In genomic region chr19:40228371-40228770, GRCh38 we compare ENCODE assay signal across 35 cellular contexts. TPM values are rescaled to one million over a fixed set of nuclear protein-coding genes. Genes with fewer than 3 reads are reported as not detected.
"Had no signal": no experiment of that assay in that cellular context is flagged by ENCODE, and none has a peak within 500 bp of the region (broad histone marks: within the 10 kb centered on the region; RNA-seq: fewer than 3 reads in every experiment).

No MANE protein-coding gene starts in this region.

- H3K36me3 ChIP-seq: breast epithelium, cardiac muscle cell, colonic mucosa had no signal

- H3K36me3 Mint-ChIP-seq: activated naive CD4-positive, alpha-beta T cell treated with anti-CD3 and anti-CD28 coated beads, Interleukin-2, amount 10 ng/mL, durations not matched to agents 7 days and 5 days; brain; WTC11 had no signal

- FAIRE-seq: TTC549 had no signal

- H3K9me3 Mint-ChIP-seq: activated CD8-positive, alpha-beta T cell treated with anti-CD3 and anti-CD28 coated beads for 36 hours; activated naive CD4-positive, alpha-beta T cell treated with anti-CD3 and anti-CD28 coated beads, Interleukin-2, amount 10 ng/mL, durations not matched to agents 7 days and 5 days; activated naive CD4-positive, alpha-beta T cell treated with anti-CD3 and anti-CD28 coated beads, Interleukin-2, amount 50 U/mL, for 72 hours; activated naive CD8-positive, alpha-beta T cell treated with anti-CD3 and anti-CD28 coated beads, Interleukin-2, amount 50 U/mL, for 24 hours; activated T-cell treated with anti-CD3 and anti-CD28 coated beads, Interleukin-2, amount 50 U/mL, for 4 hours; brain; endodermal cell; WTC11 had no signal

- ATAC-seq: activated CD8-positive, alpha-beta T cell treated with anti-CD3 and anti-CD28 coated beads for 36 hours; activated naive CD4-positive, alpha-beta T cell treated with anti-CD3 and anti-CD28 coated beads, Interleukin-2, amount 50 U/mL, for 72 hours; activated naive CD8-positive, alpha-beta T cell treated with anti-CD3 and anti-CD28 coated beads, Interleukin-2, amount 50 U/mL, for 24 hours; activated T-cell treated with anti-CD3 and anti-CD28 coated beads, Interleukin-2, amount 50 U/mL, for 4 hours; foreskin keratinocyte; gastrocnemius medialis; heart left ventricle; WTC11 had no signal

- H3K27ac Mint-ChIP-seq: activated CD8-positive, alpha-beta T cell treated with anti-CD3 and anti-CD28 coated beads for 36 hours; activated naive CD4-positive, alpha-beta T cell treated with anti-CD3 and anti-CD28 coated beads, Interleukin-2, amount 10 ng/mL, durations not matched to agents 7 days and 5 days; endodermal cell; WTC11 had no signal

- H3K4me1 ChIP-seq: foreskin keratinocyte had no signal

- H3K9me3 ChIP-seq: adrenal gland, breast epithelium, colonic mucosa, esophagus muscularis mucosa, gastrocnemius medialis, heart left ventricle had no signal

- H3K27ac ChIP-seq: breast epithelium, cardiac muscle cell, colonic mucosa, dorsolateral prefrontal cortex, esophagus muscularis mucosa, foreskin keratinocyte, gastrocnemius medialis, heart left ventricle, VCaP had no signal

- DNase-seq: activated CD4-positive, alpha-beta T cell treated with anti-CD3 and anti-CD28 coated beads for 1 hour; activated CD4-positive, alpha-beta T cell treated with anti-CD3 and anti-CD28 coated beads for 4 hours; activated CD4-positive, alpha-beta T cell treated with anti-CD3 and anti-CD28 coated beads, Interleukin-2, amount 50 U/mL, for 1 hour; activated CD4-positive, alpha-beta T cell treated with anti-CD3 and anti-CD28 coated beads, Interleukin-2, amount 50 U/mL, for 48 hours; activated CD8-positive, alpha-beta memory T cell treated with anti-CD3 and anti-CD28 coated beads for 24 hours; activated CD8-positive, alpha-beta T cell treated with anti-CD3 and anti-CD28 coated beads for 36 hours; activated gamma-delta T cell; activated naive CD4-positive, alpha-beta T cell; activated naive CD4-positive, alpha-beta T cell treated with anti-CD3 and anti-CD28 coated beads, Interleukin-2, amount 10 ng/mL, durations not matched to agents 7 days and 5 days; activated naive CD8-positive, alpha-beta T cell treated with anti-CD3 and anti-CD28 coated beads, Interleukin-2, amount 50 U/mL, for 24 hours; activated T-cell treated with anti-CD3 and anti-CD28 coated beads, Interleukin-2, amount 50 U/mL, for 4 hours; adrenal gland; amygdala; aorta; central memory CD4-positive, alpha-beta T cell; cerebellar nuclear complex; colonic mucosa; dorsolateral prefrontal cortex; effector memory CD4-positive, alpha-beta T cell; endodermal cell; erythroblast; foreskin keratinocyte; gastrocnemius medialis; glutamatergic neuron; heart left ventricle; T-helper 1 cell; T-helper 2 cell had no signal

- H3K4me3 Mint-ChIP-seq: activated CD8-positive, alpha-beta T cell treated with anti-CD3 and anti-CD28 coated beads for 36 hours; activated naive CD4-positive, alpha-beta T cell treated with anti-CD3 and anti-CD28 coated beads, Interleukin-2, amount 10 ng/mL, durations not matched to agents 7 days and 5 days; activated naive CD8-positive, alpha-beta T cell treated with anti-CD3 and anti-CD28 coated beads, Interleukin-2, amount 50 U/mL, for 24 hours; activated T-cell treated with anti-CD3 and anti-CD28 coated beads, Interleukin-2, amount 50 U/mL, for 4 hours; brain; endodermal cell; WTC11 had no signal

- H3K4me3 ChIP-seq: adrenal gland, breast epithelium, cardiac muscle cell, colonic mucosa, dorsolateral prefrontal cortex, esophagus muscularis mucosa, gastrocnemius medialis, heart left ventricle had no signal

RNA-seq across cellular contexts. Expression of gene CCNP, which starts 1.9 kb away (rescaled TPM):
- total RNA-seq: activated CD8-positive, alpha-beta T cell treated with anti-CD3 and anti-CD28 coated beads for 36 hours; gastrocnemius medialis had no signal
- polyA plus RNA-seq: heart left ventricle had no signal

RNA-seq across cellular contexts. Expression of gene TTC9B, which starts 10.2 kb away (rescaled TPM):
- total RNA-seq: activated CD8-positive, alpha-beta T cell treated with anti-CD3 and anti-CD28 coated beads for 36 hours; activated naive CD4-positive, alpha-beta T cell treated with anti-CD3 and anti-CD28 coated beads, Interleukin-2, amount 50 U/mL, for 72 hours; activated T-cell treated with anti-CD3 and anti-CD28 coated beads, Interleukin-2, amount 50 U/mL, for 4 hours; aorta; cardiac muscle cell; endodermal cell; esophagus muscularis mucosa; foreskin keratinocyte; gastrocnemius medialis; heart left ventricle; WTC11 had no signal
- polyA plus RNA-seq: foreskin keratinocyte, heart left ventricle had no signal
